25 cellular contexts compared by ENCODE assay signal in the genomic region with DNA sequence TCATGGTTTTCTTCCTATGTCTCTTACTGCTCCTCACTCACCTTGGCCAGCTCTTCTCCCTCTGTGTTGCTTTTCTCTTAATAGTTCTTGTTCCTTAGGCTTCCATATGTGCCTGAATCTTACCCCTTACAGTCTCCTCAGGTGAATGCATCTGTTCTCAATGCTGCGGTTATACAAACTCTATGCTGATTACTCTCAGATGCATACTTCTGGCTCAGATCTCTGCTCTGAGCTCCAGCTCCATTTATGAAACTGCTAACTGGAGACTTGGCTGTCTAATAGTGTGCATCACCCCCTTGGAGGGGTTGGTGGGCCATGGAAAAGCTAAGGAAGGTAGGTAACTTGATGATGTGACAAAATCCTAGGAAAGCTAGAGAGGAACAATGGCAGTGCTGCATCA.
"Had no signal": no experiment of that assay in that cellular context is flagged by ENCODE, and none has a peak within 500 bp of the region (broad histone marks: within the 10 kb centered on the region; RNA-seq: fewer than 3 reads in every experiment).

No MANE protein-coding gene starts in this region.

- H3K4me1 ChIP-seq: colonic mucosa, foreskin keratinocyte, gastroesophageal sphincter, heart left ventricle, lower lobe of right lung had no signal

- FAIRE-seq: endometrium, frontal cortex, kidney had no signal

- H3K79me2 ChIP-seq: hepatocyte had no signal

- H3K27me3 ChIP-seq: colonic mucosa, gastroesophageal sphincter, heart left ventricle, hepatocyte had no signal

- H3K4me2 ChIP-seq: hepatocyte had no signal

- H2AFZ ChIP-seq: hepatocyte had no signal

- H3K27ac ChIP-seq: colonic mucosa, epithelial cell of prostate, foreskin keratinocyte, gastroesophageal sphincter, heart left ventricle, hepatocyte, lower lobe of right lung had no signal

- DNase-seq: colonic mucosa; cortex of kidney; effector CD8-positive, alpha-beta T cell; effector memory CD8-positive, alpha-beta T cell; endodermal cell; erythroblast; foreskin keratinocyte; heart left ventricle; hypothalamus; immature natural killer cell; islet precursor cell; kidney; kidney glomerular epithelial cell; left colon; left ventricle myocardium superior; lower lobe of right lung; mesenchymal stem cell; naive thymus-derived CD4-positive, alpha-beta T cell had no signal

- H3K36me3 ChIP-seq: colonic mucosa, gastroesophageal sphincter, heart left ventricle, lower lobe of right lung had no signal

- H3K4me3 ChIP-seq: colonic mucosa, gastroesophageal sphincter, heart left ventricle, hepatocyte, lower lobe of right lung had no signal

- H3K9me3 ChIP-seq: colonic mucosa, gastroesophageal sphincter, heart left ventricle, lower lobe of right lung had no signal

- ATAC-seq: effector memory CD8-positive, alpha-beta T cell; esophagus mucosa; foreskin keratinocyte; gastroesophageal sphincter; heart left ventricle; left colon; left lobe of liver; left ventricle myocardium superior; lower lobe of right lung; naive thymus-derived CD4-positive, alpha-beta T cell had no signal
